8 cellular contexts compared by ENCODE assay signal in genomic region chr16:21599994-21600773, GRCh38. TPM values are rescaled to one million over a fixed set of nuclear protein-coding genes. Genes with fewer than 3 reads are reported as not detected.
DNase-seq lines count a peak whose midpoint lies in the region; ATAC-seq, FAIRE-seq and TF ChIP-seq lines count a peak whose summit lies in the region.

No MANE protein-coding gene starts in this region.

- no peaks in the 10 kb centered on the region for H3K9me3 Mint-ChIP-seq in activated naive CD4-positive, alpha-beta T cell treated with anti-CD3 and anti-CD28 coated beads, Interleukin-2, amount 10 ng/mL, durations not matched to agents 7 days and 5 days
- no peaks in the 10 kb centered on the region for H3K9me3 Mint-ChIP-seq in activated CD8-positive, alpha-beta T cell treated with anti-CD3 and anti-CD28 coated beads for 36 hours
- H3K9me3 Mint-ChIP-seq in osteocyte (ENCODE audit: unreplicated experiment), result no peaks in the 10 kb centered on the region

- DNase-seq in activated naive CD4-positive, alpha-beta T cell treated with anti-CD3 and anti-CD28 coated beads, Interleukin-2, amount 10 ng/mL, durations not matched to agents 7 days and 5 days, result no peak
- no peak for DNase-seq in activated naive CD4-positive, alpha-beta T cell treated with Interleukin-2 at 50 U/mL for 16 hours
- no peak for DNase-seq in HFF-Myc (ENCODE audit: extremely low read depth, low read depth)
- no peak for DNase-seq in MG63
- DNase-seq in activated CD8-positive, alpha-beta T cell treated with anti-CD3 and anti-CD28 coated beads for 36 hours, result peak; percentile 44
- DNase-seq in fibroblast of the aortic adventitia (ENCODE audit: low read depth), result peak; percentile 51
- DNase-seq in osteocyte (ENCODE audit: extremely low spot score, unreplicated experiment), result no peak
- DNase-seq in D721Med (ENCODE audit: insufficient read length, low spot score), result no peak

- H3K36me3 Mint-ChIP-seq in activated naive CD4-positive, alpha-beta T cell treated with anti-CD3 and anti-CD28 coated beads, Interleukin-2, amount 10 ng/mL, durations not matched to agents 7 days and 5 days, result peaks cover 9% of the 10 kb centered on the region
- H3K36me3 Mint-ChIP-seq in activated CD8-positive, alpha-beta T cell treated with anti-CD3 and anti-CD28 coated beads for 36 hours (ENCODE audit: low read depth), result peaks cover 1% of the 10 kb centered on the region
- H3K36me3 Mint-ChIP-seq in osteocyte (ENCODE audit: unreplicated experiment), result no peaks in the 10 kb centered on the region

- no peaks in the 10 kb centered on the region for H3K9me3 ChIP-seq in MG63

- H3K4me3 ChIP-seq in HFF-Myc (replicated peaks; ENCODE audit: low read depth, low read length) (peak overlapping the region; percentile 85), MG63 (peak overlapping the region; percentile 92), fibroblast of the aortic adventitia (ENCODE audit: low read depth, low read length) (peak overlapping the region; percentile 90)

- no peaks in the 10 kb centered on the region for H3K27me3 ChIP-seq in MG63

- ATAC-seq in activated CD8-positive, alpha-beta T cell treated with anti-CD3 and anti-CD28 coated beads for 36 hours, result peak; percentile 8

- H3K27me3 Mint-ChIP-seq in activated naive CD4-positive, alpha-beta T cell treated with anti-CD3 and anti-CD28 coated beads, Interleukin-2, amount 10 ng/mL, durations not matched to agents 7 days and 5 days, result no peaks in the 10 kb centered on the region
- no peaks in the 10 kb centered on the region for H3K27me3 Mint-ChIP-seq in activated CD8-positive, alpha-beta T cell treated with anti-CD3 and anti-CD28 coated beads for 36 hours
- H3K27me3 Mint-ChIP-seq in osteocyte (ENCODE audit: unreplicated experiment), result no peaks in the 10 kb centered on the region

- H3K36me3 ChIP-seq in MG63, result no peaks in the 10 kb centered on the region; the same call in 1 of the 2 replicates

- TF ChIP-seq CTCF in HFF-Myc (IDR thresholded peaks at IDR 0.05; ENCODE audit: low read depth, low read length, missing control alignments) (no peak), fibroblast of the aortic adventitia (IDR thresholded peaks at IDR 0.05; ENCODE audit: insufficient read depth, low read length) (no peak), osteocyte (IDR thresholded peaks at IDR 0.05) (no peak), D721Med (IDR thresholded peaks at IDR 0.05; ENCODE audit: insufficient read depth, missing control alignments) (no peak)
- TF ChIP-seq CTCF in activated CD8-positive, alpha-beta T cell treated with anti-CD3 and anti-CD28 coated beads for 36 hours (IDR thresholded peaks at IDR 0.05), result no peak

- POLR2A ChIA-PET in activated CD8-positive, alpha-beta T cell treated with anti-CD3 and anti-CD28 coated beads for 36 hours (lab: Charles Lee), result interaction anchor here (0.7 to 2.3 kb wide), 4 partner anchors 9 to 47 kb away, joined by 3 to 18 read pairs (median 3); no protein-coding TSS in a partner anchor

- peak overlapping the region; percentile 86 for H3K4me3 Mint-ChIP-seq in activated naive CD4-positive, alpha-beta T cell treated with anti-CD3 and anti-CD28 coated beads, Interleukin-2, amount 10 ng/mL, durations not matched to agents 7 days and 5 days
- H3K4me3 Mint-ChIP-seq in activated CD8-positive, alpha-beta T cell treated with anti-CD3 and anti-CD28 coated beads for 36 hours, result peak overlapping the region; percentile 98
- H3K4me3 Mint-ChIP-seq in osteocyte (ENCODE audit: unreplicated experiment), result peak overlapping the region; percentile 89

- CTCF ChIA-PET in activated naive CD4-positive, alpha-beta T cell treated with anti-CD3 and anti-CD28 coated beads, Interleukin-2, amount 10 ng/mL, durations not matched to agents 7 days and 5 days (lab: Charles Lee), result interaction anchor here (1.1 to 1.5 kb wide), 3 partner anchors 39 to 47 kb away, joined by 3 to 5 read pairs (median 4); no protein-coding TSS in a partner anchor
- CTCF ChIA-PET in activated CD8-positive, alpha-beta T cell treated with anti-CD3 and anti-CD28 coated beads for 36 hours (lab: Charles Lee), result interaction anchor here (0.8 to 2.4 kb wide), 9 partner anchors 9 to 109 kb away, joined by 3 to 7 read pairs (median 4); no protein-coding TSS in a partner anchor

- peaks cover 67% of the 10 kb centered on the region for H3K4me1 Mint-ChIP-seq in activated naive CD4-positive, alpha-beta T cell treated with anti-CD3 and anti-CD28 coated beads, Interleukin-2, amount 10 ng/mL, durations not matched to agents 7 days and 5 days
- peaks cover 59% of the 10 kb centered on the region for H3K4me1 Mint-ChIP-seq in activated CD8-positive, alpha-beta T cell treated with anti-CD3 and anti-CD28 coated beads for 36 hours (ENCODE audit: low read depth)
- peaks cover 26% of the 10 kb centered on the region for H3K4me1 Mint-ChIP-seq in osteocyte (ENCODE audit: unreplicated experiment)

- FAIRE-seq in D721Med (lab: Jason Lieb, UNC), result no peak

- H3K27ac Mint-ChIP-seq in activated naive CD4-positive, alpha-beta T cell treated with anti-CD3 and anti-CD28 coated beads, Interleukin-2, amount 10 ng/mL, durations not matched to agents 7 days and 5 days, result peak overlapping the region; percentile 90
- peak overlapping the region; percentile 88 for H3K27ac Mint-ChIP-seq in activated CD8-positive, alpha-beta T cell treated with anti-CD3 and anti-CD28 coated beads for 36 hours
- H3K27ac Mint-ChIP-seq in osteocyte (ENCODE audit: unreplicated experiment), result peak overlapping the region; percentile 93

- intact Hi-C loops in activated CD8-positive, alpha-beta T cell treated with anti-CD3 and anti-CD28 coated beads for 36 hours (cut with micrococcal nuclease), result no loop called here

RNA-seq across cellular contexts. Expression of gene METTL9, which starts 0.8 kb away (rescaled TPM):
- 210 and 260 TPM in 2 replicates for total RNA-seq in MG63 (2014; rRNA removed; shearing (Covaris generic); ENCODE audit: low replicate concordance)
- total RNA-seq in activated CD8-positive, alpha-beta T cell treated with anti-CD3 and anti-CD28 coated beads for 36 hours, result 100 to 1,000 TPM; 116 to 122 TPM
- total RNA-seq in fibroblast of the aortic adventitia (ENCODE audit: low replicate concordance) (221 and 390 TPM in 2 replicates), osteocyte (91.9 and 94.4 TPM in 2 replicates)

RNA-seq across cellular contexts. Expression of gene IGSF6, which starts 52.2 kb away (rescaled TPM):
- not detected in 2 replicates for total RNA-seq in MG63 (2014; rRNA removed; shearing (Covaris generic); ENCODE audit: low replicate concordance)
- under 1 TPM in 1 of 2 experiments, not detected in 1; 0.20 TPM for total RNA-seq in activated CD8-positive, alpha-beta T cell treated with anti-CD3 and anti-CD28 coated beads for 36 hours
- total RNA-seq in fibroblast of the aortic adventitia (ENCODE audit: low replicate concordance) (0.08 TPM in 1 of 2 replicates, not detected in the other), osteocyte (not detected in 2 replicates)

Comparison
In these comparisons a context has a peak if more than half of its experiments do, and no peak if none do; other contexts are left out.
1. DNase-seq: peak in activated CD8-positive, alpha-beta T cell treated with anti-CD3 and anti-CD28 coated beads for 36 hours (single experiment) and fibroblast of the aortic adventitia (single experiment); none in activated naive CD4-positive, alpha-beta T cell treated with anti-CD3 and anti-CD28 coated beads, Interleukin-2, amount 10 ng/mL, durations not matched to agents 7 days and 5 days (single experiment), activated naive CD4-positive, alpha-beta T cell treated with Interleukin-2 at 50 U/mL for 16 hours (single experiment), HFF-Myc (single experiment), MG63 (single experiment), osteocyte (single experiment) and D721Med (single experiment).
2. Peak in every context shown above with its lines, with median percentiles within 50 percentile points of each other: H3K27ac Mint-ChIP-seq, H3K4me3 Mint-ChIP-seq and H3K4me3 ChIP-seq.